8 cellular contexts compared by ENCODE assay signal in the genomic region with DNA sequence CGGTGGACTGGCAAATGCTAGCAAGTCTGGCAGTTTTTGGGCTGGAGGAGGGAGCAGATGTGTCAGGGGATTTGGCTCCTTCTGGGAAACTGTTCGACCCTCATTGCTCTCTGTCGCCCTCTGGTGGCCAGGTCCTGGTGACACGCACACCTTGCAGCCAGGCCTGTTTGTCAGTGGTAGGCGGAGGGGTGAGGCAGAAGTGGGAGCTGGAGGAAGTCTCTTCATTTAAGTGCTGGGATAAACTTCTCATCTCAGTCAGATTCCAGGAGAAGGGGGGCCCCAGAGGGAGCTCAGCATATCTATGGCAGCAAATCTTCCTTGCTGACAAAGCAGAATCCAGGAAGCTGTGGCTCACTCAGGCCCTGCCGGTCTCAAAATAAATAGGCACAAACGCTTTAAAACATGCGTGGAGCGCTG.
DNase-seq lines count a peak whose midpoint lies in the region; ATAC-seq, FAIRE-seq and TF ChIP-seq lines count a peak whose summit lies in the region.

No MANE protein-coding gene starts in this region.

- intact Hi-C loops in GM12878 (cut with micrococcal nuclease; ENCODE audit: unreplicated experiment), result loop anchor here (1.0 to 10.0 kb wide), 7 partner anchors 276 to 984 kb away; no protein-coding TSS in a partner anchor

- RAD21 ChIA-PET in GM12878 (lab: Charles Lee; ENCODE audit: unreplicated experiment), result interaction anchor here (0.7 to 2.3 kb wide), 11 partner anchors 327 to 985 kb away, joined by 3 to 11 read pairs (median 6); a partner anchor contains a TSS

- H3K27me3 ChIP-seq in GM12878 (replicated peaks in 1 of 2; ENCODE audit: control insufficient read depth in 2 of 2, insufficient read depth in 2 of 2, low read length in 1 of 2), result no peaks in the 10 kb centered on the region; a peak in 3 of 4 replicates
- H3K27me3 ChIP-seq in iPS DF 6.9 (ENCODE audit: control insufficient read depth, insufficient read depth, low read length), result no peaks in the 10 kb centered on the region

- H3K4me3 ChIP-seq in GM12878, result no peak overlapping the region
- H3K4me3 ChIP-seq in iPS DF 6.9 (ENCODE audit: low read length), result no peak overlapping the region

- ATAC-seq in HG02642 (IDR thresholded peaks at IDR 0.05; ENCODE audit: poor library complexity, unreplicated experiment) (peak; percentile 84), GM12878 (peak; percentile 97)

- no peak for TF ChIP-seq EP300 in GM12878 (IDR thresholded peaks at IDR 0.05; ENCODE audit: borderline replicate concordance in 1 of 2, control insufficient read depth in 1 of 2, low read depth in 2 of 2, low read length in 2 of 2)

- no peak overlapping the region for H3K9ac ChIP-seq in GM12878 (ENCODE audit: control insufficient read depth, insufficient read depth, low read length)

- H4K20me1 ChIP-seq in GM12878 (ENCODE audit: control insufficient read depth, insufficient read depth), result no peaks in the 10 kb centered on the region

- DNase-seq in NCI-H1436 (lab: John Stamatoyannopoulos, UW) (peak; percentile 85), T-helper 22 cell (ENCODE audit: low read depth) (peak; percentile 33), GM12878 (ENCODE audit: low read depth, low spot score) (peak; percentile 21), iPS DF 6.9 (ENCODE audit: low read depth, low spot score) (peak; percentile 90), smooth muscle cell of the brain vasculature (ENCODE audit: low read depth, low spot score) (peak; percentile 52), cerebellum (ENCODE audit: low spot score) (no peak)

- no peak overlapping the region for H3K4me2 ChIP-seq in GM12878 (ENCODE audit: control insufficient read depth, insufficient read depth)

- SMC1A ChIA-PET in GM12878 (lab: Charles Lee; ENCODE audit: uncharacterized antibody, unreplicated experiment), result interaction anchor here (0.7 to 3.3 kb wide), 21 partner anchors 12 to 960 kb away, joined by 3 to 27 read pairs (median 4); no protein-coding TSS in a partner anchor

- 27% methylated on average over 9 of the region's 9 CpGs for WGBS in GM12878 (ENCODE audit: insufficient coverage, insufficient replicate concordance, low lambda C conversion rate, missing lambda C conversion rate)
- no CpG with 5 or more reads among the region's 9 CpGs for WGBS in iPS DF 6.9 (ENCODE audit: insufficient coverage, insufficient read length)

- H3K36me3 ChIP-seq in GM12878 (ENCODE audit: control insufficient read depth in 2 of 2, insufficient read depth in 2 of 2, low read length in 1 of 2), result no peaks in the 10 kb centered on the region
- H3K36me3 ChIP-seq in iPS DF 6.9 (ENCODE audit: control insufficient read depth, insufficient read depth, low read length), result no peaks in the 10 kb centered on the region

- CTCF ChIA-PET in GM12878 (lab: Yijun Ruan, JAX), result interaction anchor here (0.7 to 4.2 kb wide), 37 partner anchors 8 to 981 kb away, joined by 3 to 95 read pairs (median 4); no protein-coding TSS in a partner anchor

- no peak for TF ChIP-seq POLR2A in GM12878 (IDR thresholded peaks at IDR 0.05; ENCODE audit: low read depth, low read length)

- TF ChIP-seq RAD21 in GM12878 (IDR thresholded peaks at IDR 0.05; ENCODE audit: insufficient read depth, low read depth, low read length), result peak; percentile 89

- no peak overlapping the region for H3K27ac ChIP-seq in GM12878 (ENCODE audit: control insufficient read depth, insufficient read depth)
- H3K27ac ChIP-seq in iPS DF 6.9 (ENCODE audit: low read length), result no peak overlapping the region

- POLR2A ChIA-PET in GM12878 (lab: Charles Lee), result no interaction called here

- in situ Hi-C loops in GM12878 (cut with MboI), result loop anchor here (10.0 kb wide), 1 partner anchor 704 kb away; no protein-coding TSS in a partner anchor

- H3K79me2 ChIP-seq in GM12878 (ENCODE audit: control insufficient read depth, insufficient read depth, low read length), result no peaks in the 10 kb centered on the region

- peak; percentile 56 for FAIRE-seq in GM12878 (lab: Jason Lieb, UNC)

- no peak overlapping the region for H2AFZ ChIP-seq in GM12878 (ENCODE audit: control insufficient read depth, low read depth, low read length)

- H3K9me3 ChIP-seq in GM12878 (replicated peaks; ENCODE audit: control insufficient read depth, insufficient read depth, low read length) (no peaks in the 10 kb centered on the region), iPS DF 6.9 (ENCODE audit: control insufficient read depth, insufficient read depth, low read length) (no peaks in the 10 kb centered on the region)

- BruUV-seq in GM12878 (replicated peaks; lab: Mats Ljungman, UMichigan), result no TSS peak

- TF ChIP-seq CTCF in GM12873 (IDR thresholded peaks at IDR 0.05; ENCODE audit: insufficient read depth, low read depth, low read length, missing control alignments) (peak; percentile 99), GM12878 (IDR thresholded peaks at IDR 0.05 in 2 of 3, conservative IDR thresholded peaks at IDR 0.05 in 1 of 3; ENCODE audit: control insufficient read depth in 2 of 3, extremely low read depth in 1 of 3, insufficient read depth in 1 of 3, low read depth in 3 of 3, low read length in 3 of 3) (peak; percentile 88 to 95 (median 93))

- H3K4me1 ChIP-seq in GM12878 (ENCODE audit: control insufficient read depth, insufficient read depth, low read length) (no peaks in the 10 kb centered on the region), iPS DF 6.9 (ENCODE audit: control insufficient read depth, insufficient read depth, low read length) (peaks cover 2% of the 10 kb centered on the region; the same call in 1 of the 2 replicates)

TF ChIP-seq in GM12878, 131 proteins besides CTCF, POLR2A, EP300 and RAD21 (continues in another document):
- TF ChIP-seq, protein P1, sequence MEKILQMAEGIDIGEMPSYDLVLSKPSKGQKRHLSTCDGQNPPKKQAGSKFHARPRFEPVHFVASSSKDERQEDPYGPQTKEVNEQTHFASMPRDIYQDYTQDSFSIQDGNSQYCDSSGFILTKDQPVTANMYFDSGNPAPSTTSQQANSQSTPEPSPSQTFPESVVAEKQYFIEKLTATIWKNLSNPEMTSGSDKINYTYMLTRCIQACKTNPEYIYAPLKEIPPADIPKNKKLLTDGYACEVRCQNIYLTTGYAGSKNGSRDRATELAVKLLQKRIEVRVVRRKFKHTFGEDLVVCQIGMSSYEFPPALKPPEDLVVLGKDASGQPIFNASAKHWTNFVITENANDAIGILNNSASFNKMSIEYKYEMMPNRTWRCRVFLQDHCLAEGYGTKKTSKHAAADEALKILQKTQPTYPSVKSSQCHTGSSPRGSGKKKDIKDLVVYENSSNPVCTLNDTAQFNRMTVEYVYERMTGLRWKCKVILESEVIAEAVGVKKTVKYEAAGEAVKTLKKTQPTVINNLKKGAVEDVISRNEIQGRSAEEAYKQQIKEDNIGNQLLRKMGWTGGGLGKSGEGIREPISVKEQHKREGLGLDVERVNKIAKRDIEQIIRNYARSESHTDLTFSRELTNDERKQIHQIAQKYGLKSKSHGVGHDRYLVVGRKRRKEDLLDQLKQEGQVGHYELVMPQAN (conservative IDR thresholded peaks at IDR 0.05), result no peak
- TF ChIP-seq, protein P2, sequence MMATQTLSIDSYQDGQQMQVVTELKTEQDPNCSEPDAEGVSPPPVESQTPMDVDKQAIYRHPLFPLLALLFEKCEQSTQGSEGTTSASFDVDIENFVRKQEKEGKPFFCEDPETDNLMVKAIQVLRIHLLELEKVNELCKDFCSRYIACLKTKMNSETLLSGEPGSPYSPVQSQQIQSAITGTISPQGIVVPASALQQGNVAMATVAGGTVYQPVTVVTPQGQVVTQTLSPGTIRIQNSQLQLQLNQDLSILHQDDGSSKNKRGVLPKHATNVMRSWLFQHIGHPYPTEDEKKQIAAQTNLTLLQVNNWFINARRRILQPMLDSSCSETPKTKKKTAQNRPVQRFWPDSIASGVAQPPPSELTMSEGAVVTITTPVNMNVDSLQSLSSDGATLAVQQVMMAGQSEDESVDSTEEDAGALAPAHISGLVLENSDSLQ (IDR thresholded peaks at IDR 0.05), result no peak
- TF ChIP-seq TCF7 (IDR thresholded peaks at IDR 0.05; ENCODE audit: borderline replicate concordance) (no peak), SMARCA5 (IDR thresholded peaks at IDR 0.05) (0 out of 2 replicates have a peak, but pooled peaks have one; percentile 13), CREM (IDR thresholded peaks at IDR 0.05; ENCODE audit: low read depth) (0 out of 2 replicates have a peak, but pooled peaks have one; percentile 40), ZNF207 (IDR thresholded peaks at IDR 0.05; ENCODE audit: borderline replicate concordance) (no peak), CBFB (IDR thresholded peaks at IDR 0.05; ENCODE audit: low read depth) (no peak)
- TF ChIP-seq, protein P3, sequence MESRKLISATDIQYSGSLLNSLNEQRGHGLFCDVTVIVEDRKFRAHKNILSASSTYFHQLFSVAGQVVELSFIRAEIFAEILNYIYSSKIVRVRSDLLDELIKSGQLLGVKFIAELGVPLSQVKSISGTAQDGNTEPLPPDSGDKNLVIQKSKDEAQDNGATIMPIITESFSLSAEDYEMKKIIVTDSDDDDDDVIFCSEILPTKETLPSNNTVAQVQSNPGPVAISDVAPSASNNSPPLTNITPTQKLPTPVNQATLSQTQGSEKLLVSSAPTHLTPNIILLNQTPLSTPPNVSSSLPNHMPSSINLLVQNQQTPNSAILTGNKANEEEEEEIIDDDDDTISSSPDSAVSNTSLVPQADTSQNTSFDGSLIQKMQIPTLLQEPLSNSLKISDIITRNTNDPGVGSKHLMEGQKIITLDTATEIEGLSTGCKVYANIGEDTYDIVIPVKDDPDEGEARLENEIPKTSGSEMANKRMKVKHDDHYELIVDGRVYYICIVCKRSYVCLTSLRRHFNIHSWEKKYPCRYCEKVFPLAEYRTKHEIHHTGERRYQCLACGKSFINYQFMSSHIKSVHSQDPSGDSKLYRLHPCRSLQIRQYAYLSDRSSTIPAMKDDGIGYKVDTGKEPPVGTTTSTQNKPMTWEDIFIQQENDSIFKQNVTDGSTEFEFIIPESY (IDR thresholded peaks at IDR 0.05), result no peak
